In genomic region chr5:119290161-119290569, GRCh38 we compare ENCODE assay signal across 8 cellular contexts.
A peak's percentile ranks its signal among the peaks of the same experiment; 100 is the strongest.
DNase-seq lines count a peak whose midpoint lies in the region; ATAC-seq and TF ChIP-seq lines count a peak whose summit lies in the region.

No MANE protein-coding gene starts in this region.

- intact Hi-C loops in CD4-positive, alpha-beta memory T cell (cut with micrococcal nuclease): loop anchor here (1.0 kb wide), 1 partner anchor 9 kb away; no protein-coding TSS in a partner anchor
- intact Hi-C loops in A673 (cut with micrococcal nuclease; ENCODE audit: unreplicated experiment): no loop called here

- peak overlapping the region; percentile 91 to 99 (median 97) for H3K27ac Mint-ChIP-seq in CD4-positive, alpha-beta memory T cell
- peak overlapping the region; percentile 21 for H3K27ac Mint-ChIP-seq in progenitor cell of endocrine pancreas

- no peak for DNase-seq in CD4-positive, alpha-beta memory T cell
- peak; percentile 19 for DNase-seq in UCSD-AML1 (lab: John Stamatoyannopoulos, UW; ENCODE audit: unreplicated experiment)
- DNase-seq in progenitor cell of endocrine pancreas (ENCODE audit: low spot score, unreplicated experiment): no peak
- DNase-seq in stimulated activated naive CD4-positive, alpha-beta T cell treated with Interleukin-2 at 50 U/mL for 16 hours (lab: John Stamatoyannopoulos, UW): no peak
- no peak for DNase-seq in A673 (ENCODE audit: low spot score)
- DNase-seq in NCI-H526 (lab: John Stamatoyannopoulos, UW): no peak

- peaks cover 0 to 10% (median 5%) of the 10 kb centered on the region in 8 donors for H3K9me3 Mint-ChIP-seq in CD4-positive, alpha-beta memory T cell
- H3K9me3 Mint-ChIP-seq in progenitor cell of endocrine pancreas (ENCODE audit: low read depth): no peaks in the 10 kb centered on the region

- no peaks in the 10 kb centered on the region for H3K27me3 Mint-ChIP-seq in CD4-positive, alpha-beta memory T cell
- H3K27me3 Mint-ChIP-seq in progenitor cell of endocrine pancreas: no peaks in the 10 kb centered on the region

- peak overlapping the region in 1 of 2 donors; percentile 38 for H3K4me3 ChIP-seq in CD4-positive, alpha-beta memory T cell (ENCODE audit: low read length in 2 of 2)
- no peak overlapping the region for H3K4me3 ChIP-seq in A673 (ENCODE audit: low read depth, low read length, poor library complexity, severe bottlenecking)

- POLR2A ChIA-PET in CD4-positive, alpha-beta memory T cell (lab: Charles Lee; ENCODE audit: partially characterized antibody): interaction anchor here (0.7 to 5.6 kb wide), 15 partner anchors 9 to 219 kb away, joined by 3 to 79 read pairs (median 7); partner anchors contain the start of gene DMXL1
- POLR2A ChIA-PET in A673 (lab: Charles Lee; ENCODE audit: low non-redundant PET): no interaction called here

- no peaks in the 10 kb centered on the region for H3K27me3 ChIP-seq in CD4-positive, alpha-beta memory T cell (ENCODE audit: insufficient read depth, low read length)
- no peaks in the 10 kb centered on the region for H3K27me3 ChIP-seq in A673 (replicated peaks; ENCODE audit: insufficient read depth, low read depth, low read length, poor library complexity)

- H3K36me3 Mint-ChIP-seq in CD4-positive, alpha-beta memory T cell: peaks cover 29% of the 10 kb centered on the region in 2 donors
- peaks cover 4% of the 10 kb centered on the region for H3K36me3 Mint-ChIP-seq in progenitor cell of endocrine pancreas (ENCODE audit: insufficient read depth)

- peak overlapping the region; percentile 88 for H3K27ac ChIP-seq in CD4-positive, alpha-beta memory T cell (ENCODE audit: low read depth, low read length)
- H3K27ac ChIP-seq in A673 (ENCODE audit: low read depth, low read length, poor library complexity, severe bottlenecking): no peak overlapping the region

- ATAC-seq in GM19351 (IDR thresholded peaks at IDR 0.05; ENCODE audit: unreplicated experiment) (peak; percentile 90), HG03280 (IDR thresholded peaks at IDR 0.05; ENCODE audit: unreplicated experiment) (peak; percentile 79)

- BruUV-seq in A673 (replicated peaks; lab: Mats Ljungman, UMichigan): no TSS peak

- CTCF ChIA-PET in CD4-positive, alpha-beta memory T cell (lab: Charles Lee; ENCODE audit: partially characterized antibody): interaction anchor here (0.9 to 4.8 kb wide), 14 partner anchors 9 to 122 kb away, joined by 3 to 34 read pairs (median 6); no protein-coding TSS in a partner anchor
- CTCF ChIA-PET in A673 (lab: Charles Lee): no interaction called here

- H3K4me3 Mint-ChIP-seq in CD4-positive, alpha-beta memory T cell: peak overlapping the region; percentile 71 to 92 (median 84)
- no peak overlapping the region for H3K4me3 Mint-ChIP-seq in progenitor cell of endocrine pancreas (ENCODE audit: low read depth)

- TF ChIP-seq CTCF in progenitor cell of endocrine pancreas (IDR thresholded peaks at IDR 0.05; ENCODE audit: unreplicated experiment) (no peak), A673 (conservative IDR thresholded peaks at IDR 0.05; ENCODE audit: low read depth, low read length) (no peak)

- peaks cover 67 to 93% (median 83%) of the 10 kb centered on the region in 4 donors for H3K4me1 Mint-ChIP-seq in CD4-positive, alpha-beta memory T cell
- H3K4me1 Mint-ChIP-seq in progenitor cell of endocrine pancreas (ENCODE audit: low read depth): peaks cover 49% of the 10 kb centered on the region

- no peaks in the 10 kb centered on the region for H3K9me3 ChIP-seq in CD4-positive, alpha-beta memory T cell (ENCODE audit: control insufficient read depth in 1 of 2, low read length in 2 of 2)
- H3K9me3 ChIP-seq in A673 (ENCODE audit: low read depth, low read length, poor library complexity, severe bottlenecking): no peaks in the 10 kb centered on the region

- peaks cover 82% of the 10 kb centered on the region for H3K4me1 ChIP-seq in CD4-positive, alpha-beta memory T cell (ENCODE audit: insufficient read depth, low read length)
- no peaks in the 10 kb centered on the region for H3K4me1 ChIP-seq in A673 (ENCODE audit: insufficient read depth, low read length, poor library complexity, severe bottlenecking)

- H3K36me3 ChIP-seq in CD4-positive, alpha-beta memory T cell (ENCODE audit: insufficient read depth, low read length): peaks cover 4% of the 10 kb centered on the region
- no peaks in the 10 kb centered on the region for H3K36me3 ChIP-seq in A673 (ENCODE audit: insufficient read depth, low read length, poor library complexity, severe bottlenecking)
